In the genomic region with DNA sequence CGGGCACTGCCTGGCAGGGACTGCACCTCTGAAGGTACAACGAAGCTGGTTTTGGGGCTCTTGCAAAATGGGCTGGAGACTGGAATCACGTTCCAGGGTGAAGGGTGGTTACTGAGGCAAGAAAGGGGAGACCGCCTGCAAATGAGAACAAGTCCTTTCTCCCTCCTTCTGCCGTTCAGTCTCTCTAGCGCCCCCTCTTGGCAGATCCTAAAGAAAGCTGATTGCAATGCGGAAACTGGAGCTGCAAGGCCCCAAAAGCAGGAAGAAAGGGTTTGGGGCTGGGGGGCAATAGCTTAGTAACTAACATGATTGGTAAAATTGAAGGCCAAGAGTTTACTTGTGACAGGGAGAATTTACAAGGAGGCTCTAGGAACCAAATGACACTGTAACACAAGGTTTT, we compare ENCODE assay signal across 8 cellular contexts.
DNase-seq lines count a peak whose midpoint lies in the region; ATAC-seq, FAIRE-seq and TF ChIP-seq lines count a peak whose summit lies in the region.

No MANE protein-coding gene starts in this region.

- ATAC-seq in RWPE2 (ENCODE audit: low read depth) (no peak), HG03378 (IDR thresholded peaks at IDR 0.05; ENCODE audit: unreplicated experiment) (no peak), GM19397 (IDR thresholded peaks at IDR 0.05; ENCODE audit: unreplicated experiment) (no peak)

- no peaks in the 10 kb centered on the region for H3K27me3 ChIP-seq in GM23248 (replicated peaks; ENCODE audit: insufficient read depth)
- peaks cover 11% of the 10 kb centered on the region for H3K27me3 ChIP-seq in RWPE2 (ENCODE audit: insufficient read depth, poor library complexity, severe bottlenecking)
- no peaks in the 10 kb centered on the region for H3K27me3 ChIP-seq in uterus

- no peaks in the 10 kb centered on the region for H3K9me2 ChIP-seq in GM23248 (ENCODE audit: insufficient read depth)

- H3K27ac ChIP-seq in GM23248 (no peak overlapping the region), RWPE2 (ENCODE audit: poor library complexity, severe bottlenecking) (no peak overlapping the region), uterus (no peak overlapping the region)

- H3K9me3 ChIP-seq in GM23248 (ENCODE audit: low read depth) (no peaks in the 10 kb centered on the region), RWPE2 (ENCODE audit: severe bottlenecking) (no peaks in the 10 kb centered on the region), uterus (no peaks in the 10 kb centered on the region)

- no peak for TF ChIP-seq POLR2A in uterus (IDR thresholded peaks at IDR 0.05)

- in situ Hi-C loops in GM23248 (cut with MboI): no loop called here

- no peak overlapping the region for H3K9ac ChIP-seq in GM23248

- FAIRE-seq in D721Med (lab: Jason Lieb, UNC): no peak

- 56 to 61% methylated on average over 7 of the region's 7 CpGs for WGBS in GM23248 (ENCODE audit: low coverage in 1 of 2, low lambda C conversion rate in 2 of 2, missing lambda C conversion rate in 2 of 2), 2 experiments

- no peaks in the 10 kb centered on the region for H4K20me1 ChIP-seq in GM23248 (ENCODE audit: insufficient read depth)

- intact Hi-C loops in uterus (cut with DNase I; ENCODE audit: low total_unique reads): no loop called here

- H3K4me1 ChIP-seq in GM23248 (ENCODE audit: insufficient read depth) (peaks cover 6% of the 10 kb centered on the region; the same call in 1 of the 2 replicates), RWPE2 (ENCODE audit: insufficient read depth, poor library complexity, severe bottlenecking) (no peaks in the 10 kb centered on the region), uterus (no peaks in the 10 kb centered on the region)

- H3K36me3 ChIP-seq in GM23248 (ENCODE audit: low read depth) (no peaks in the 10 kb centered on the region), RWPE2 (ENCODE audit: low read depth) (no peaks in the 10 kb centered on the region), uterus (no peaks in the 10 kb centered on the region)

- H2AFZ ChIP-seq in GM23248: no peak overlapping the region

- TF ChIP-seq CTCF in D721Med (IDR thresholded peaks at IDR 0.05; ENCODE audit: insufficient read depth, missing control alignments): peak; percentile 66
- peak; percentile 44 for TF ChIP-seq CTCF in RWPE2 (IDR thresholded peaks at IDR 0.05; ENCODE audit: poor library complexity, severe bottlenecking)
- TF ChIP-seq CTCF in uterus (IDR thresholded peaks at IDR 0.05): no peak

- H3K4me3 ChIP-seq in GM23248: no peak overlapping the region
- no peak overlapping the region for H3K4me3 ChIP-seq in RWPE2 (ENCODE audit: severe bottlenecking)
- H3K4me3 ChIP-seq in uterus: no peak overlapping the region

- no peak for DNase-seq in D721Med (ENCODE audit: insufficient read length, low spot score)
- DNase-seq in GM23248: peak; percentile 31
- no peak for DNase-seq in RWPE2 (ENCODE audit: low spot score)
- DNase-seq in globus pallidus (ENCODE audit: low spot score): peak; percentile 5
- no peak for DNase-seq in kidney glomerular epithelial cell (lab: John Stamatoyannopoulos, UW)
- no peak for DNase-seq in uterus

- no peaks in the 10 kb centered on the region for H3K79me2 ChIP-seq in GM23248 (ENCODE audit: insufficient read depth)

- no peak overlapping the region for H3K4me2 ChIP-seq in GM23248 (ENCODE audit: unreplicated experiment)

- no peaks in the 10 kb centered on the region for H3F3A ChIP-seq in GM23248 (ENCODE audit: insufficient read depth)

Comparison
In these comparisons a context has a peak if more than half of its experiments do, and no peak if none do; other contexts are left out.
1. DNase-seq: peak in GM23248 (single experiment) and globus pallidus (single experiment); none in D721Med (single experiment), RWPE2 (single experiment), kidney glomerular epithelial cell (single experiment) and uterus (0 of 2).
2. CTCF ChIP-seq: peak in D721Med (single experiment) and RWPE2 (single experiment); none in uterus (0 of 4).